19 cellular contexts compared by ENCODE assay signal in the genomic region with DNA sequence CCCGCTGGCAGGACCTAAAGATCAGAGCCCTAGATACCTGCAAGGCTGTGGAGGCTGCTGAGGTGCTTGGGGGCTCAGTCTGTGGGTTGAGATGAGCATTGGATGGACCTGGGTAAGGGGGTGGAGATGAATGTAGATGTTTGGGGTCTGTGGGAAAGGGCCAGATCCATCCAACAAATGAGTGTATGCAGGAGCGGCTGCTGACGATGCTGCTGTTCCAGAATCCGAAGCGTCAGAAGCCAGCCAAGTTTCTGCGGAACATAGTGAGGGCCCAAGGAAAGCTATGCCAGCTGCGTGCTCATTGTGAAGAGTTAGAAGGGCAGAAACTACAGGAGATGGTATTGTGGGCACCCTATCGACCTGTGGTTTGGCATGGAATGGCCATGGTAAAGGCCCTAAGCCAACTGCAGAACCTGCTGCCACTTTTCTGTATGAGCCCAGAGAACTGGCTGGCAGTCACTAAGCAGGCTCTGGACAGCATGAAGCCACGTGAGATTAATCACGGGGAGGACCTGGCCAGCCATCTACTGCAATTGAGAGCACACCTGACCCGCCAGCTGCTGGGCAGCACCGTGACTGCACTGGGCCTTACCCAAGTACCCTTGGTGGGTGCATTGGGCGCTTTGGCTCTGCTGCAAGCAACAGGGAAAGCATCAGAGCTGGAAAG. TPM values are rescaled to one million over a fixed set of nuclear protein-coding genes. Genes with fewer than 3 reads are reported as not detected.
DNase-seq lines count a peak whose midpoint lies in the region; ATAC-seq, FAIRE-seq and TF ChIP-seq lines count a peak whose summit lies in the region.
"Had no signal": no experiment of that assay in that cellular context is flagged by ENCODE, and none has a peak within 500 bp of the region (broad histone marks: within the 10 kb centered on the region; RNA-seq: fewer than 3 reads in every experiment).

No MANE protein-coding gene starts in this region.

- no peak for TF ChIP-seq RAD21 in GM12878 (IDR thresholded peaks at IDR 0.05; ENCODE audit: insufficient read depth, low read depth, low read length)

- no peak overlapping the region for H3K27ac ChIP-seq in GM12878 (ENCODE audit: control insufficient read depth, insufficient read depth)
- H3K27ac ChIP-seq: hepatocyte, skin epidermis had no signal

- no peak overlapping the region for H2AFZ ChIP-seq in GM12878 (ENCODE audit: control insufficient read depth, low read depth, low read length)
- H2AFZ ChIP-seq: hepatocyte had no signal

- H3K4me1 ChIP-seq in GM12878 (ENCODE audit: control insufficient read depth, insufficient read depth, low read length), result no peaks in the 10 kb centered on the region

- FAIRE-seq in GM12878 (lab: Jason Lieb, UNC) (no peak), urothelium cell line (lab: Jason Lieb, UNC) (no peak)

- H3K27ac Mint-ChIP-seq in activated naive CD4-positive, alpha-beta T cell treated with anti-CD3 and anti-CD28 coated beads, Interleukin-2, amount 10 ng/mL, durations not matched to agents 7 days and 5 days, result no peak overlapping the region

- in situ Hi-C loops in G401 (cut with HindIII; ENCODE audit: low sequenced_read_pairs) (no loop called here), GM12878 (cut with MboI) (no loop called here)

- WGBS in GM12878 (ENCODE audit: insufficient coverage, insufficient replicate concordance, low lambda C conversion rate, missing lambda C conversion rate), result 90% methylated on average over 13 of the region's 13 CpGs

- POLR2A ChIA-PET in GM12878 (lab: Charles Lee), result no interaction called here

- no peaks in the 10 kb centered on the region for H3K79me2 ChIP-seq in GM12878 (ENCODE audit: control insufficient read depth, insufficient read depth, low read length)
- H3K79me2 ChIP-seq: hepatocyte had no signal

- SMC1A ChIA-PET in GM12878 (lab: Charles Lee; ENCODE audit: uncharacterized antibody, unreplicated experiment), result no interaction called here

- no peak overlapping the region for H3K4me2 ChIP-seq in GM12878 (ENCODE audit: control insufficient read depth, insufficient read depth)
- H3K4me2 ChIP-seq: hepatocyte had no signal

- H3K36me3 Mint-ChIP-seq in activated naive CD4-positive, alpha-beta T cell treated with anti-CD3 and anti-CD28 coated beads, Interleukin-2, amount 10 ng/mL, durations not matched to agents 7 days and 5 days, result peaks cover 4% of the 10 kb centered on the region

- ATAC-seq in GM12878, result no peak
- ATAC-seq: effector memory CD8-positive, alpha-beta T cell; mucosa of descending colon; PC-3 had no signal

- H3K36me3 ChIP-seq in GM12878 (ENCODE audit: control insufficient read depth in 2 of 2, insufficient read depth in 2 of 2, low read length in 1 of 2), result peaks cover 0 to 1% of the 10 kb centered on the region in 2 experiments; a peak in 1 of 4 replicates

- H3K4me3 Mint-ChIP-seq in activated naive CD4-positive, alpha-beta T cell treated with anti-CD3 and anti-CD28 coated beads, Interleukin-2, amount 10 ng/mL, durations not matched to agents 7 days and 5 days, result no peak overlapping the region
- H3K4me3 Mint-ChIP-seq: effector memory CD8-positive, alpha-beta T cell had no signal

- TF ChIP-seq POLR2A in GM12878 (IDR thresholded peaks at IDR 0.05; ENCODE audit: low read depth, low read length), result no peak

- no peaks in the 10 kb centered on the region for H3K27me3 Mint-ChIP-seq in activated naive CD4-positive, alpha-beta T cell treated with anti-CD3 and anti-CD28 coated beads, Interleukin-2, amount 10 ng/mL, durations not matched to agents 7 days and 5 days
- H3K27me3 Mint-ChIP-seq: effector memory CD8-positive, alpha-beta T cell had no signal

- DNase-seq in G401 (ENCODE audit: low spot score), result peak; percentile 59
- DNase-seq in GM12878 (ENCODE audit: low read depth, low spot score), result no peak
- peak; percentile 75 for DNase-seq in myocyte (ENCODE audit: low read depth)
- no peak for DNase-seq in urothelium cell line (ENCODE audit: low spot score)
- DNase-seq in activated CD8-positive, alpha-beta memory T cell treated with anti-CD3 and anti-CD28 coated beads for 24 hours, result no peak
- DNase-seq in activated naive CD4-positive, alpha-beta T cell treated with anti-CD3 and anti-CD28 coated beads, Interleukin-2, amount 10 ng/mL, durations not matched to agents 7 days and 5 days, result no peak
- DNase-seq: activated CD4-positive, alpha-beta T cell treated with anti-CD3 and anti-CD28 coated beads for 1 hour; activated effector memory CD4-positive, alpha-beta T cell treated with anti-CD3 and anti-CD28 coated beads, Interleukin-2, amount 50 U/mL, for 16 hours; COR-L47; effector memory CD8-positive, alpha-beta T cell; KG1; mucosa of descending colon; NCI-H1048; NCI-H526 treated with DMSO at 0.1 percent for 48 hours; PC-3; stimulated activated CD4-positive, alpha-beta T cell treated with anti-CD3 and anti-CD28 coated beads, Interleukin-4, amount 100 ng/mL, for 4 hours; stimulated activated CD8-positive, alpha-beta memory T cell treated with anti-CD3 and anti-CD28 coated beads, Interleukin-4, amount 100 ng/mL, for 48 hours had no signal

- intact Hi-C loops in GM12878 (cut with micrococcal nuclease; ENCODE audit: unreplicated experiment), result no loop called here

- TF ChIP-seq CTCF in GM12878 (IDR thresholded peaks at IDR 0.05 in 2 of 3, conservative IDR thresholded peaks at IDR 0.05 in 1 of 3; ENCODE audit: control insufficient read depth in 2 of 3, extremely low read depth in 1 of 3, insufficient read depth in 1 of 3, low read depth in 3 of 3, low read length in 3 of 3), result no peak

- BruUV-seq in GM12878 (replicated peaks; lab: Mats Ljungman, UMichigan), result TSS peak; percentile 41

- no peak for TF ChIP-seq EP300 in GM12878 (IDR thresholded peaks at IDR 0.05; ENCODE audit: borderline replicate concordance in 1 of 2, control insufficient read depth in 1 of 2, low read depth in 2 of 2, low read length in 2 of 2)

- H4K20me1 ChIP-seq in GM12878 (ENCODE audit: control insufficient read depth, insufficient read depth), result no peaks in the 10 kb centered on the region

- H3K27me3 ChIP-seq in GM12878 (replicated peaks in 1 of 2; ENCODE audit: control insufficient read depth in 2 of 2, insufficient read depth in 2 of 2, low read length in 1 of 2), result no peaks in the 10 kb centered on the region
- H3K27me3 ChIP-seq: hepatocyte had no signal

- no peaks in the 10 kb centered on the region for H3K9me3 ChIP-seq in GM12878 (replicated peaks; ENCODE audit: control insufficient read depth, insufficient read depth, low read length)
- H3K9me3 ChIP-seq: mucosa of descending colon had no signal

- H3K4me3 ChIP-seq in GM12878, result no peak overlapping the region
- H3K4me3 ChIP-seq: hepatocyte, mucosa of descending colon, skin epidermis had no signal

- H3K4me1 Mint-ChIP-seq in activated naive CD4-positive, alpha-beta T cell treated with anti-CD3 and anti-CD28 coated beads, Interleukin-2, amount 10 ng/mL, durations not matched to agents 7 days and 5 days, result no peaks in the 10 kb centered on the region

- CTCF ChIA-PET in GM12878 (lab: Yijun Ruan, JAX), result no interaction called here
- CTCF ChIA-PET in activated naive CD4-positive, alpha-beta T cell treated with anti-CD3 and anti-CD28 coated beads, Interleukin-2, amount 10 ng/mL, durations not matched to agents 7 days and 5 days (lab: Charles Lee), result no interaction called here

- H3K9me3 Mint-ChIP-seq in activated naive CD4-positive, alpha-beta T cell treated with anti-CD3 and anti-CD28 coated beads, Interleukin-2, amount 10 ng/mL, durations not matched to agents 7 days and 5 days, result no peaks in the 10 kb centered on the region
- H3K9me3 Mint-ChIP-seq: effector memory CD8-positive, alpha-beta T cell had no signal

- H3K9ac ChIP-seq in GM12878 (ENCODE audit: control insufficient read depth, insufficient read depth, low read length), result no peak overlapping the region

- RAD21 ChIA-PET in GM12878 (lab: Charles Lee; ENCODE audit: unreplicated experiment), result no interaction called here

RNA-seq across cellular contexts. Expression of gene RRP8, which starts 36.6 kb away (rescaled TPM):
- 20.3 and 22.2 TPM in 2 replicates for total RNA-seq in G401 (2014; rRNA removed; shearing (Covaris generic))
- 40.8 and 45.4 TPM in 2 replicates for total RNA-seq in GM12878 (2013; cell fraction: nucleolus; rRNA removed)
- total RNA-seq in GM12878 (2014; rRNA removed) (20.5 and 27.3 TPM in 2 replicates), GM12878 (2014; rRNA removed; fragmentation: Illumina TruSeq; extraction: Trizol) (14.2 and 15.4 TPM in 2 replicates), GM12878 (2021) (26.3 and 27.3 TPM in 2 replicates), myocyte (14.6 and 22.4 TPM in 2 replicates)
- 5.9 TPM for polyA plus RNA-seq in GM12878 (2011; ENCODE audit: low read depth)
- polyA plus RNA-seq in GM12878 (2011; rRNA removed) (21.7 and 22.5 TPM in 2 replicates), GM12878 (2014; fragmentation: Illumina TruSeq; extraction: Trizol) (21.5 and 26.1 TPM in 2 replicates), GM12878 (2014; fragmentation: Nextera tagmentation; extraction: Ambion mirVana) (10 to 100 TPM in 1 of 2 experiments, 1 to 10 TPM in 1; 4.7 to 15.8 TPM), GM12878 (2014; rRNA removed) (20.6 and 21.8 TPM in 2 replicates), GM12878 (2016; fragmentation: Nextera tagmentation; extraction: Ambion mirVana) (10 to 100 TPM; 51.0 to 51.2 TPM)
- 14.1 and 16.8 TPM in 2 replicates for polyA plus RNA-seq in GM12878 (2011; cell fraction: cytosol; rRNA removed)
- 24.1 and 31.9 TPM in 2 replicates for polyA plus RNA-seq in GM12878 (2011; cell fraction: nucleus; rRNA removed)
- 11.1 and 14.3 TPM in 2 replicates for polyA plus RNA-seq in GM12878 (2012)
- 16.2 and 18.1 TPM in 2 replicates for polyA minus RNA-seq in GM12878 (2011; rRNA and poly(A)+ RNA removed)
- polyA minus RNA-seq in GM12878 (2011; cell fraction: cytosol; rRNA and poly(A)+ RNA removed), result 3.7 and 6.0 TPM in 2 replicates
- 24.1 and 35.8 TPM in 2 replicates for polyA minus RNA-seq in GM12878 (2011; cell fraction: nucleus; rRNA and poly(A)+ RNA removed)
- 12.6 TPM for polyA plus RNA-seq in myocyte (2012)

RNA-seq across cellular contexts. Expression of gene ILK, which starts 36.7 kb away (rescaled TPM):
- 112 and 149 TPM in 2 replicates for total RNA-seq in G401 (2014; rRNA removed; shearing (Covaris generic))
- 79.6 and 83.1 TPM in 2 replicates for total RNA-seq in GM12878 (2013; cell fraction: nucleolus; rRNA removed)
- total RNA-seq in GM12878 (2014; rRNA removed), result 73.7 and 74.2 TPM in 2 replicates
- 75.0 and 76.6 TPM in 2 replicates for total RNA-seq in GM12878 (2014; rRNA removed; fragmentation: Illumina TruSeq; extraction: Trizol)
- 90.4 and 90.7 TPM in 2 replicates for total RNA-seq in GM12878 (2021)
- polyA plus RNA-seq in GM12878 (2011; ENCODE audit: low read depth), result 64.4 TPM
- 121 and 163 TPM in 2 replicates for polyA plus RNA-seq in GM12878 (2011; rRNA removed)
- 207 and 217 TPM in 2 replicates for polyA plus RNA-seq in GM12878 (2011; cell fraction: cytosol; rRNA removed)
- 211 and 266 TPM in 2 replicates for polyA plus RNA-seq in GM12878 (2011; cell fraction: nucleus; rRNA removed)
- polyA plus RNA-seq in GM12878 (2012), result 69.8 and 84.3 TPM in 2 replicates
- 108 and 111 TPM in 2 replicates for polyA plus RNA-seq in GM12878 (2014; fragmentation: Illumina TruSeq; extraction: Trizol)
- polyA plus RNA-seq in GM12878 (2014; fragmentation: Nextera tagmentation; extraction: Ambion mirVana), result 10 to 100 TPM; 51.8 to 77.8 TPM
- 91.9 and 93.7 TPM in 2 replicates for polyA plus RNA-seq in GM12878 (2014; rRNA removed)
- polyA plus RNA-seq in GM12878 (2016; fragmentation: Nextera tagmentation; extraction: Ambion mirVana), result 100 to 1,000 TPM; 105 to 124 TPM
- polyA minus RNA-seq in GM12878 (2011; rRNA and poly(A)+ RNA removed), result 129 and 149 TPM in 2 replicates
- polyA minus RNA-seq in GM12878 (2011; cell fraction: cytosol; rRNA and poly(A)+ RNA removed), result 31.7 and 42.2 TPM in 2 replicates
- 47.0 and 71.9 TPM in 2 replicates for polyA minus RNA-seq in GM12878 (2011; cell fraction: nucleus; rRNA and poly(A)+ RNA removed)
- total RNA-seq in myocyte, result 139 and 165 TPM in 2 replicates
- 273 TPM for polyA plus RNA-seq in myocyte (2012)

RNA-seq across cellular contexts. Expression of gene TAF10, which starts 45.2 kb away (rescaled TPM):
- total RNA-seq in G401 (2014; rRNA removed; shearing (Covaris generic)), result 62.1 and 64.5 TPM in 2 replicates
- total RNA-seq in GM12878 (2013; cell fraction: nucleolus; rRNA removed), result 12.9 and 13.0 TPM in 2 replicates
- total RNA-seq in GM12878 (2014; rRNA removed) (167 and 172 TPM in 2 replicates), GM12878 (2014; rRNA removed; fragmentation: Illumina TruSeq; extraction: Trizol) (115 and 120 TPM in 2 replicates), GM12878 (2021) (184 and 192 TPM in 2 replicates), myocyte (84.2 and 145 TPM in 2 replicates)
- polyA plus RNA-seq in GM12878 (2011; ENCODE audit: low read depth), result 24.6 TPM
- polyA plus RNA-seq in GM12878 (2011; rRNA removed) (88.7 and 152 TPM in 2 replicates), GM12878 (2014; fragmentation: Illumina TruSeq; extraction: Trizol) (146 and 159 TPM in 2 replicates), GM12878 (2014; fragmentation: Nextera tagmentation; extraction: Ambion mirVana) (10 to 100 TPM; 27.2 to 78.9 TPM), GM12878 (2014; rRNA removed) (251 and 257 TPM in 2 replicates), GM12878 (2016; fragmentation: Nextera tagmentation; extraction: Ambion mirVana) (100 to 1,000 TPM in 1 of 2 experiments, 10 to 100 TPM in 1; 26.7 to 203 TPM)
- 130 and 152 TPM in 2 replicates for polyA plus RNA-seq in GM12878 (2011; cell fraction: cytosol; rRNA removed)
- 111 and 132 TPM in 2 replicates for polyA plus RNA-seq in GM12878 (2011; cell fraction: nucleus; rRNA removed)
- polyA plus RNA-seq in GM12878 (2012), result 202 and 218 TPM in 2 replicates
- 40.4 and 53.3 TPM in 2 replicates for polyA minus RNA-seq in GM12878 (2011; rRNA and poly(A)+ RNA removed)
- 18.0 and 36.9 TPM in 2 replicates for polyA minus RNA-seq in GM12878 (2011; cell fraction: cytosol; rRNA and poly(A)+ RNA removed)
- 21.3 and 29.7 TPM in 2 replicates for polyA minus RNA-seq in GM12878 (2011; cell fraction: nucleus; rRNA and poly(A)+ RNA removed)
- 293 TPM for polyA plus RNA-seq in myocyte (2012)

RNA-seq across cellular contexts. Expression of gene TPP1, which starts 52.4 kb away (rescaled TPM):
- 9.8 and 26.9 TPM in 2 replicates for total RNA-seq in G401 (2014; rRNA removed; shearing (Covaris generic))
- total RNA-seq in GM12878 (2013; cell fraction: nucleolus; rRNA removed), result 113 and 122 TPM in 2 replicates
- total RNA-seq in GM12878 (2014; rRNA removed), result 12.8 and 14.8 TPM in 2 replicates
- 7.7 and 9.3 TPM in 2 replicates for total RNA-seq in GM12878 (2014; rRNA removed; fragmentation: Illumina TruSeq; extraction: Trizol)
- total RNA-seq in GM12878 (2021), result 35.0 and 49.2 TPM in 2 replicates
- 79.8 TPM for polyA plus RNA-seq in GM12878 (2011; ENCODE audit: low read depth)
- polyA plus RNA-seq in GM12878 (2011; rRNA removed), result 51.8 and 64.6 TPM in 2 replicates
- 41.7 and 60.9 TPM in 2 replicates for polyA plus RNA-seq in GM12878 (2011; cell fraction: cytosol; rRNA removed)
- 249 and 317 TPM in 2 replicates for polyA plus RNA-seq in GM12878 (2011; cell fraction: nucleus; rRNA removed)
- polyA plus RNA-seq in GM12878 (2012), result 59.6 and 62.7 TPM in 2 replicates
- polyA plus RNA-seq in GM12878 (2014; fragmentation: Illumina TruSeq; extraction: Trizol), result 58.9 and 71.1 TPM in 2 replicates
- polyA plus RNA-seq in GM12878 (2014; fragmentation: Nextera tagmentation; extraction: Ambion mirVana), result 10 to 100 TPM in 1 of 2 experiments, 1 to 10 TPM in 1; 7.5 to 14.4 TPM
- 45.0 and 50.3 TPM in 2 replicates for polyA plus RNA-seq in GM12878 (2014; rRNA removed)
- polyA plus RNA-seq in GM12878 (2016; fragmentation: Nextera tagmentation; extraction: Ambion mirVana), result 10 to 100 TPM; 38.0 to 38.6 TPM
- polyA minus RNA-seq in GM12878 (2011; rRNA and poly(A)+ RNA removed), result 42.7 and 57.7 TPM in 2 replicates
- polyA minus RNA-seq in GM12878 (2011; cell fraction: cytosol; rRNA and poly(A)+ RNA removed), result 12.2 and 21.0 TPM in 2 replicates
- polyA minus RNA-seq in GM12878 (2011; cell fraction: nucleus; rRNA and poly(A)+ RNA removed), result 43.4 and 44.5 TPM in 2 replicates
- total RNA-seq in myocyte, result 55.4 and 60.0 TPM in 2 replicates
- 111 TPM for polyA plus RNA-seq in myocyte (2012)

Comparison
In these comparisons a context has a peak if more than half of its experiments do, and no peak if none do; other contexts are left out.
1. DNase-seq: peak in G401 (single experiment) and myocyte (single experiment); none in GM12878 (single experiment), urothelium cell line (single experiment), activated CD8-positive, alpha-beta memory T cell treated with anti-CD3 and anti-CD28 coated beads for 24 hours (single experiment) and activated naive CD4-positive, alpha-beta T cell treated with anti-CD3 and anti-CD28 coated beads, Interleukin-2, amount 10 ng/mL, durations not matched to agents 7 days and 5 days (single experiment).